ENCODE assay signal across 28 cellular contexts in the genomic region with DNA sequence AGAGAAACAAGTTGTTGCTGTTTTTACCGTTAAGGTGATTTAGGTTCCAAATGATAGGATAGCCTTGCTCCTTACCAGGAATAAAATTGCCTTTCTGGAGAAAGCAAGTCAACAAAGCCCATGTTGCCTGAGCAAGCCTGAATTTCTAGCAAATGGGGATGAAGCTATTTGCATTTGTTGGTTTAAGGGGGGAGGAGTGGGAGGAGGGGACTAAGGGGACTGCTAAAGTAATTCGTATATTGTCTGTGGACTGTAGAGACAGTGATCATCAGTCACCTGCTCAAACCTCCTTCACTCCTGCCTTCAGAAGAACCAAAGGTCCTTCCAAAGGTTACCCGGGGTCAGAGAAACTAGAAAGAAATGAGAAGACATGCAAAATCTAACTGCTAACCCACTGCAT.
DNase-seq lines count a peak whose midpoint lies in the region; ATAC-seq, FAIRE-seq and TF ChIP-seq lines count a peak whose summit lies in the region.
"Had no signal": no experiment of that assay in that cellular context is flagged by ENCODE, and none has a peak within 500 bp of the region (broad histone marks: within the 10 kb centered on the region; RNA-seq: fewer than 3 reads in every experiment).

No MANE protein-coding gene starts in this region.

- no peak for TF ChIP-seq RAD21 in K562 (CRISPR knock-in tag; conservative IDR thresholded peaks at IDR 0.05 in 1 of 2, IDR thresholded peaks at IDR 0.05 in 1 of 2)

- no peak overlapping the region for H3K9ac ChIP-seq in K562 (ENCODE audit: insufficient read depth in 1 of 2, low read depth in 2 of 2, low read length in 2 of 2)
- no peak overlapping the region for H3K9ac ChIP-seq in mesendoderm (ENCODE audit: low read length)
- no peak overlapping the region for H3K9ac ChIP-seq in kidney (ENCODE audit: low read length in 2 of 2)

- H4K20me1 ChIP-seq in K562 (replicated peaks; ENCODE audit: control insufficient read depth, insufficient read depth, low read length): no peaks in the 10 kb centered on the region

- H3K9me3 ChIP-seq in HEK293 (ENCODE audit: control insufficient read depth, insufficient read depth, low read depth, low read length) (no peaks in the 10 kb centered on the region), K562 (replicated peaks; ENCODE audit: control insufficient read depth, insufficient read depth, low read depth, low read length) (no peaks in the 10 kb centered on the region), kidney (ENCODE audit: control insufficient read depth in 1 of 2, low read length in 2 of 2) (no peaks in the 10 kb centered on the region)
- H3K9me3 ChIP-seq: BE2C, body of pancreas, prostate gland, vagina had no signal

- no peak overlapping the region for H3K23ac ChIP-seq in mesendoderm (ENCODE audit: low read length)

- H2AK5ac ChIP-seq in mesendoderm (ENCODE audit: low read length): no peak overlapping the region

- H4K5ac ChIP-seq in mesendoderm (ENCODE audit: low read length): no peak overlapping the region

- POLR2A ChIA-PET in HEK293 (lab: Yijun Ruan, JAX) (no interaction called here), K562 (lab: Yijun Ruan, JAX) (no interaction called here)

- H3K36me3 ChIP-seq in HEK293 (ENCODE audit: control insufficient read depth in 2 of 2, insufficient read depth in 1 of 2, low read length in 2 of 2): no peaks in the 10 kb centered on the region
- no peaks in the 10 kb centered on the region for H3K36me3 ChIP-seq in K562 (ENCODE audit: control insufficient read depth, insufficient read depth, low read length)
- H3K36me3 ChIP-seq in mesendoderm (ENCODE audit: control insufficient read depth, insufficient read depth, low read length): no peaks in the 10 kb centered on the region
- H3K36me3 ChIP-seq in kidney (ENCODE audit: control insufficient read depth in 1 of 2, insufficient read depth in 2 of 2, low read length in 2 of 2): no peaks in the 10 kb centered on the region
- H3K36me3 ChIP-seq: BE2C, gastrocnemius medialis, prostate gland, vagina had no signal

- no peak for FAIRE-seq in K562 (lab: Jason Lieb, UNC)
- FAIRE-seq in kidney (lab: Jason Lieb, UNC): no peak
- FAIRE-seq: GM12878 had no signal

- no peak overlapping the region for H3K4ac ChIP-seq in mesendoderm (ENCODE audit: low read depth, low read length)

- CTCF ChIA-PET in HEK293 (lab: Yijun Ruan, JAX) (interaction anchor here (0.5 kb wide), 1 partner anchor 229 kb away, joined by 4 read pairs; no protein-coding TSS in a partner anchor), K562 (lab: Yijun Ruan, JAX; ENCODE audit: low intra/inter-chr PET ratio) (no interaction called here)

- H2AFZ ChIP-seq in K562 (ENCODE audit: low read depth, low read length): no peak overlapping the region
- H2AFZ ChIP-seq: hepatocyte had no signal

- no peak overlapping the region for H3K4me3 ChIP-seq in HEK293 (ENCODE audit: low read depth, low read length)
- no peak overlapping the region for H3K4me3 ChIP-seq in K562
- H3K4me3 ChIP-seq in mesendoderm (ENCODE audit: low read length): no peak overlapping the region
- no peak overlapping the region for H3K4me3 ChIP-seq in kidney (ENCODE audit: low read length in 2 of 2)
- H3K4me3 ChIP-seq: body of pancreas, gastrocnemius medialis, GM12878, hepatocyte, prostate gland, vagina had no signal

- DNase-seq in G401 (ENCODE audit: low spot score) (peak; percentile 16), K562 (ENCODE audit: extremely low read depth in 1 of 4, low spot score in 3 of 4) (no peak), mesendoderm (peak; percentile 44), cerebellar cortex (ENCODE audit: low spot score) (no peak), T-helper 9 cell (no peak), kidney (no peak)
- DNase-seq: activated CD4-positive, alpha-beta T cell treated with anti-CD3 and anti-CD28 coated beads for 36 hours; activated naive CD4-positive, alpha-beta T cell treated with anti-CD3 and anti-CD28 coated beads, Interleukin-2, amount 50 U/mL, for 16 hours; BE2C; body of pancreas; CD8-positive, alpha-beta T cell; gastrocnemius medialis; HCEC 1CT; left ventricle myocardium superior; NCI-H1436 treated with DMSO at 0.1 percent for 48 hours; NCI-H2107; NCI-H524 treated with DMSO at 0.1 percent for 48 hours; nucleus accumbens; SIG-M5; stimulated activated CD8-positive, alpha-beta memory T cell treated with anti-CD3 and anti-CD28 coated beads, Interleukin-4, amount 100 ng/mL, for 48 hours; stimulated activated naive CD8-positive, alpha-beta T cell treated with anti-CD3 and anti-CD28 coated beads, Interleukin-15, amount 100 ng/mL, for 72 hours had no signal

- H3K27me3 ChIP-seq in K562 (ENCODE audit: control insufficient read depth in 2 of 2, insufficient read depth in 2 of 2, low read length in 2 of 2) (no peaks in the 10 kb centered on the region), mesendoderm (ENCODE audit: insufficient read depth, low read length, poor library complexity) (no peaks in the 10 kb centered on the region)
- H3K27me3 ChIP-seq: BE2C, body of pancreas, gastrocnemius medialis, hepatocyte, vagina had no signal

- ATAC-seq in K562: peak; percentile 42; the same call in 1 of the 3 replicates
- ATAC-seq: activated CD4-positive, alpha-beta T cell treated with anti-CD3 and anti-CD28 coated beads for 36 hours; activated T-helper 17 cell treated with anti-CD3 and anti-CD28 coated beads, Interleukin-2, amount 50 U/mL, for 72 hours; body of pancreas; CD8-positive, alpha-beta T cell; gastrocnemius medialis; GM12878; left ventricle myocardium superior; sciatic nerve; stimulated activated naive CD8-positive, alpha-beta T cell treated with anti-CD3 and anti-CD28 coated beads, Interleukin-15, amount 100 ng/mL, for 72 hours had no signal

- H3K9me1 ChIP-seq in K562 (ENCODE audit: control insufficient read depth, insufficient read depth, low read length): no peaks in the 10 kb centered on the region

- no peak for TF ChIP-seq POLR2A in K562 (conservative IDR thresholded peaks at IDR 0.05)

- peaks cover 16% of the 10 kb centered on the region for H3K4me1 ChIP-seq in HEK293 (ENCODE audit: control insufficient read depth, insufficient read depth, low read length)
- H3K4me1 ChIP-seq in K562 (replicated peaks in 1 of 2; ENCODE audit: control insufficient read depth in 2 of 2, insufficient read depth in 2 of 2, low read length in 2 of 2): no peaks in the 10 kb centered on the region
- H3K4me1 ChIP-seq in mesendoderm (ENCODE audit: control insufficient read depth, low read depth, low read length): no peaks in the 10 kb centered on the region
- no peaks in the 10 kb centered on the region for H3K4me1 ChIP-seq in kidney (ENCODE audit: control insufficient read depth in 1 of 2, insufficient read depth in 1 of 2, low read depth in 1 of 2, low read length in 2 of 2)
- H3K4me1 ChIP-seq: BE2C, body of pancreas, gastrocnemius medialis, prostate gland, vagina had no signal

- H3K27ac ChIP-seq in HEK293 (ENCODE audit: extremely low read depth, low read depth, low read length) (no peak overlapping the region), K562 (ENCODE audit: extremely low read depth, low read depth, low read length) (no peak overlapping the region), mesendoderm (ENCODE audit: low read depth, low read length) (no peak overlapping the region), kidney (ENCODE audit: low read depth in 2 of 2, low read length in 2 of 2) (no peak overlapping the region)
- H3K27ac ChIP-seq: body of pancreas, gastrocnemius medialis, hepatocyte, prostate gland, vagina had no signal

- no peak overlapping the region for H2BK5ac ChIP-seq in mesendoderm (ENCODE audit: low read length)

- H2BK120ac ChIP-seq in mesendoderm (ENCODE audit: low read depth, low read length): no peak overlapping the region

- in situ Hi-C loops in G401 (cut with HindIII; ENCODE audit: low sequenced_read_pairs) (no loop called here), K562 (cut with MboI) (no loop called here)

- no TSS peak for BruUV-seq in K562 (replicated peaks; lab: Mats Ljungman, UMichigan)

- H2BK15ac ChIP-seq in mesendoderm (replicated peaks; ENCODE audit: low read depth): no peak overlapping the region

- no peak overlapping the region for H3K18ac ChIP-seq in mesendoderm (ENCODE audit: low read length)

- H3K56ac ChIP-seq in mesendoderm (ENCODE audit: low read length): no peak overlapping the region

- intact Hi-C loops in K562 (cut with micrococcal nuclease): no loop called here
- intact Hi-C loops in kidney (cut with DNase I): no loop called here

- no peak overlapping the region for H4K8ac ChIP-seq in mesendoderm (ENCODE audit: low read depth, low read length)

- no peak for TF ChIP-seq EP300 in K562 (IDR thresholded peaks at IDR 0.05; ENCODE audit: low read length)

- TF ChIP-seq CTCF in HEK293 (tag by site-specific recombination; IDR thresholded peaks at IDR 0.05) (no peak), K562 (IDR thresholded peaks at IDR 0.05 in 2 of 3, conservative IDR thresholded peaks at IDR 0.05 in 1 of 3; ENCODE audit: insufficient read depth in 2 of 3, low read depth in 1 of 3, low read length in 3 of 3) (no peak), kidney (IDR thresholded peaks at IDR 0.05; ENCODE audit: borderline replicate concordance, extremely low read depth, insufficient read depth) (no peak)

- no peaks in the 10 kb centered on the region for H3K79me1 ChIP-seq in mesendoderm (ENCODE audit: low read length)

- 71% methylated on average over 2 of the region's 3 CpGs for WGBS in K562 (ENCODE audit: insufficient coverage, low coverage, missing lambda C conversion rate)
- no CpG with 5 or more reads among the region's 3 CpGs for WGBS in mesendoderm (ENCODE audit: extremely low coverage, insufficient coverage, low lambda C conversion rate)

- H3K4me2 ChIP-seq in K562 (ENCODE audit: insufficient read depth, low read length) (no peak overlapping the region), mesendoderm (ENCODE audit: low read length) (no peak overlapping the region)
- H3K4me2 ChIP-seq: hepatocyte had no signal

- H3K79me2 ChIP-seq in K562 (ENCODE audit: control insufficient read depth, insufficient read depth, low read length) (peaks cover 13% of the 10 kb centered on the region; the same call in 2 of the 3 replicates), mesendoderm (ENCODE audit: control insufficient read depth, insufficient read depth, low read length) (no peaks in the 10 kb centered on the region)
- H3K79me2 ChIP-seq: hepatocyte had no signal

TF ChIP-seq in HEK293, 187 proteins besides CTCF, POLR2A, EP300 and RAD21 (continues in another document):
- 0 out of 2 replicates have a peak, but pooled peaks have one; percentile 19 for TF ChIP-seq KLF8 (tag by site-specific recombination; IDR thresholded peaks at IDR 0.05)
- peak; percentile 80; the same call in 1 of the 2 replicates for TF ChIP-seq MZF1 (tag by site-specific recombination; IDR thresholded peaks at IDR 0.05; ENCODE audit: borderline replicate concordance)

TF ChIP-seq in K562, 482 proteins besides CTCF, POLR2A, EP300 and RAD21 (continues in another document):
- no peak for TF ChIP-seq POLR2G (IDR thresholded peaks at IDR 0.05; ENCODE audit: low read depth, low read length)

Comparison
In these comparisons a context has a peak if more than half of its experiments do, and no peak if none do; other contexts are left out.
1. DNase-seq: peak in G401 (single experiment) and mesendoderm (single experiment); none in K562 (0 of 4), cerebellar cortex (single experiment), T-helper 9 cell (single experiment) and kidney (single experiment).